22 cellular contexts compared by ENCODE assay signal in the genomic region with DNA sequence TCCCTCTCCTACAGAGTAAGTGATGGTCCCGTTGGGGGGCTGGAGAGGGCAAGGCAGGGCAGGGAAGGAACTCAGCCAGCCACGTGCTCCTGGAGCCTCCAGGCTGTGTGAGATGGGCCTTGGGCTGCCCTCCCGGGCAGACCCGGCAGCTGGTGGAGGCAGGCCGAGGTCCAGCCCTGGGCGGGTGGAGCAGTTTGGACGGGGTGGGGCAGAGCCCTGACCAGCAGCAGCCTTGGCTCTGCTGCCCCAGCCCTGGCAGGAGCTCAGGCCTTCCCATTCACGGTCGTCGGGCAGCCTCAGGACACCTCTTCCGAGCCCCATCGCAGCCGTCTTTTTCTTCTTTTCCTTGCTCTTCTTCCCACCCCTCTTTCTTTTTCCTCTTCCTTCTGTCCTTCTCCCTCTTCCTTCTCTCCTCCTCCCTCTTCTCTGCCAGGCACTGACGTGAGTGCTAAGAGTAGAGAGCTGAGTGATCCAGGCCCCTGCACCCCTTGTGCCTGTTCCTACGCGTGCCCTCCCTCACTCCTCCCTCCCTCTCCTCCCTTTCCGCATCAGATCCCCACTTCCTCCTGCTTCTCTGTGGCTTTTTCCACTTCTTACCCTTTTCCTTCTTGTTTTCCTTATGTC. TPM values are rescaled to one million over a fixed set of nuclear protein-coding genes. Genes with fewer than 3 reads are reported as not detected.
DNase-seq lines count a peak whose midpoint lies in the region; ATAC-seq, FAIRE-seq and TF ChIP-seq lines count a peak whose summit lies in the region.
"Had no signal": no experiment of that assay in that cellular context is flagged by ENCODE, and none has a peak within 500 bp of the region (broad histone marks: within the 10 kb centered on the region; RNA-seq: fewer than 3 reads in every experiment).

No MANE protein-coding gene starts in this region.

- no peak overlapping the region for H3K4me3 Mint-ChIP-seq in Calu3 (ENCODE audit: low read depth, unreplicated experiment)
- H3K4me3 Mint-ChIP-seq: activated naive CD4-positive, alpha-beta T cell treated with anti-CD3 and anti-CD28 coated beads for 36 hours; natural killer cell had no signal

- FAIRE-seq in RCC 7860 (lab: Jason Lieb, UNC): no peak
- FAIRE-seq: D721Med, GM12878, urothelium cell line had no signal

- H3K27ac ChIP-seq in Peyer's patch: no peak overlapping the region
- H3K27ac ChIP-seq in sigmoid colon: no peak overlapping the region
- H3K27ac ChIP-seq: lower lobe of right lung, psoas muscle had no signal

- WGBS in sigmoid colon, 2 donors: 76 to 88% methylated on average over 17 of the region's 17 CpGs

- TF ChIP-seq CTCF in Calu3 (IDR thresholded peaks at IDR 0.05; ENCODE audit: unreplicated experiment) (no peak), Peyer's patch (IDR thresholded peaks at IDR 0.05) (no peak), sigmoid colon (IDR thresholded peaks at IDR 0.05) (no peak), BE2C (IDR thresholded peaks at IDR 0.05; ENCODE audit: low read depth, low read length) (no peak)

- no TSS peak for BruUV-seq in Calu3 (replicated peaks; lab: Mats Ljungman, UMichigan)

- no peaks in the 10 kb centered on the region for H3K27me3 Mint-ChIP-seq in Calu3 (ENCODE audit: unreplicated experiment)

- peak overlapping the region; percentile 15 for H3K27ac Mint-ChIP-seq in Calu3 (ENCODE audit: unreplicated experiment)
- H3K27ac Mint-ChIP-seq: activated naive CD4-positive, alpha-beta T cell treated with anti-CD3 and anti-CD28 coated beads for 36 hours; natural killer cell had no signal

- H3K27me3 ChIP-seq in Peyer's patch (no peaks in the 10 kb centered on the region), sigmoid colon (no peaks in the 10 kb centered on the region), BE2C (no peaks in the 10 kb centered on the region)

- H3K4me3 ChIP-seq in Peyer's patch (no peak overlapping the region), sigmoid colon (no peak overlapping the region), BE2C (ENCODE audit: low read depth, low read length) (no peak overlapping the region)
- H3K4me3 ChIP-seq: GM12878, lower lobe of right lung, psoas muscle had no signal

- CTCF ChIA-PET in Calu3 (lab: Charles Lee): interaction anchor here (0.7 kb wide), 1 partner anchor 263 kb away, joined by 3 read pairs; no protein-coding TSS in a partner anchor

- no peak for ATAC-seq in left lobe of liver
- ATAC-seq: GM12878, lower lobe of right lung, natural killer cell, Right ventricle myocardium inferior had no signal

- no peaks in the 10 kb centered on the region for H3K4me1 Mint-ChIP-seq in Calu3 (ENCODE audit: low read depth, unreplicated experiment)
- H3K4me1 Mint-ChIP-seq: natural killer cell had no signal

- TF ChIP-seq POLR2A in Peyer's patch (IDR thresholded peaks at IDR 0.05): no peak
- no peak for TF ChIP-seq POLR2A in sigmoid colon (IDR thresholded peaks at IDR 0.05)

- H3K36me3 ChIP-seq in Peyer's patch (peaks cover 0 to 14% (median 0%) of the 10 kb centered on the region in 3 donors), sigmoid colon (peaks cover 0 to 28% (median 6%) of the 10 kb centered on the region in 4 donors), BE2C (peaks cover 45% of the 10 kb centered on the region)

- peaks cover 5% of the 10 kb centered on the region for H3K36me3 Mint-ChIP-seq in Calu3 (ENCODE audit: insufficient read depth, unreplicated experiment)
- H3K36me3 Mint-ChIP-seq: natural killer cell had no signal

- intact Hi-C loops in Calu3 (cut with micrococcal nuclease; ENCODE audit: unreplicated experiment): no loop called here
- intact Hi-C loops in sigmoid colon (cut with DNase I): loop anchor here (10.0 kb wide), 1 partner anchor 351 kb away; no protein-coding TSS in a partner anchor

- DNase-seq in Calu3 (no peak), Peyer's patch (peak in 2 of 3 donors; percentile 9 to 24), left lobe of liver (ENCODE audit: low spot score) (peak; percentile 38), sigmoid colon (peak; percentile 29), BE2C (no peak), RCC 7860 (ENCODE audit: low spot score) (no peak), SHP77 treated with DMSO at 0.1 percent for 48 hours (lab: John Stamatoyannopoulos, UW) (no peak)
- DNase-seq: activated CD4-positive, alpha-beta T cell treated with anti-CD3 and anti-CD28 coated beads for 4 hours; activated naive CD4-positive, alpha-beta T cell treated with anti-CD3 and anti-CD28 coated beads for 36 hours; activated T-cell treated with anti-CD3 and anti-CD28 coated beads for 4 hours; GF-D8; lower lobe of right lung; MV-4-11; natural killer cell; NCI-H2029; stimulated activated naive CD4-positive, alpha-beta T cell treated with Interleukin-2 at 50 U/mL for 16 hours had no signal

- H3K9me3 ChIP-seq in Peyer's patch (no peaks in the 10 kb centered on the region), sigmoid colon (peaks cover 0 to 6% (median 0%) of the 10 kb centered on the region in 4 donors), BE2C (peaks cover 2% of the 10 kb centered on the region; the same call in 1 of the 2 replicates)
- H3K9me3 ChIP-seq: lower lobe of right lung, psoas muscle had no signal

- no peaks in the 10 kb centered on the region for H3K9me3 Mint-ChIP-seq in Calu3 (ENCODE audit: low read depth, unreplicated experiment)
- H3K9me3 Mint-ChIP-seq: activated naive CD4-positive, alpha-beta T cell treated with anti-CD3 and anti-CD28 coated beads for 36 hours; natural killer cell had no signal

- no peak for TF ChIP-seq EP300 in sigmoid colon (IDR thresholded peaks at IDR 0.05)

- H3K4me1 ChIP-seq in Peyer's patch: no peaks in the 10 kb centered on the region
- no peaks in the 10 kb centered on the region for H3K4me1 ChIP-seq in sigmoid colon
- H3K4me1 ChIP-seq in BE2C: peaks cover 14% of the 10 kb centered on the region
- H3K4me1 ChIP-seq: lower lobe of right lung had no signal

RNA-seq across cellular contexts. Expression of a gene that starts 42.8 kb away (rescaled TPM):
- total RNA-seq in Calu3 (2022) (2.7 and 3.9 TPM in 2 replicates), Peyer's patch (1 to 10 TPM in 1 of 4 donors, not detected in 3; 4.4 TPM), left lobe of liver (6,364 TPM), sigmoid colon (not detected)
- under 1 TPM in 1 of 3 donors, not detected in 2; 0.66 TPM for polyA plus RNA-seq in sigmoid colon
- polyA plus RNA-seq in BE2C (2012; ENCODE audit: insufficient read depth, insufficient read length, low read depth): 0.56 TPM
- total RNA-seq: activated naive CD4-positive, alpha-beta T cell treated with anti-CD3 and anti-CD28 coated beads for 36 hours; epithelial cell of proximal tubule; natural killer cell; Right ventricle myocardium inferior had no signal
- polyA plus RNA-seq: psoas muscle had no signal

Comparison
In these comparisons a context has a peak if more than half of its experiments do, and no peak if none do; other contexts are left out.
1. DNase-seq: peak in Peyer's patch (2 of 3), left lobe of liver (single experiment) and sigmoid colon (single experiment); none in Calu3 (single experiment), BE2C (single experiment), RCC 7860 (single experiment) and SHP77 treated with DMSO at 0.1 percent for 48 hours (single experiment).
2. RNA of a gene that starts 42.8 kb away (total RNA-seq): 6,364 TPM in left lobe of liver (single experiment); 2.7 to 3.9 TPM in Calu3, 4.4 TPM in Peyer's patch and not detected in sigmoid colon; every median in the first group is over 1,000 times any median in the second.